ENCODE assay signal across 8 cellular contexts in the genomic region with DNA sequence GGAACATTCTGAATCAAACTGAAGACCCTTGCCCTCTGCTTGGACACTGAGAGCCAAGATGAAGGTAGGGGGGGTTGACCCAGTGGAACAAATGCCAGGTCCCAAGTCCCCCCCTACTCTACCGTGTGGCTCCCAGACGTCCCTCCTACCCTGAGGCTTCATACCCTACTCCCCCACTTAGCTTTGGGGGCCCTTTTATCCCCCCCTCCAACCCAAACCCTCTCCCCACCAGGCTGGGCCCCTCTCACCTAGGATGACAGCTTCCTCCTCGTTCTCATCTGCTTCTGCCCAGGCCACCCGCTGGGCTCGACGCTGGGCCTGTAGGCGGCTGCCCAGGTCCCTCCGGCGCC. TPM values are rescaled to one million over a fixed set of nuclear protein-coding genes. Genes with fewer than 3 reads are reported as not detected.
DNase-seq lines count a peak whose midpoint lies in the region; ATAC-seq and TF ChIP-seq lines count a peak whose summit lies in the region.

No MANE protein-coding gene starts in this region.

- H3K36me3 Mint-ChIP-seq in WTC11, result peaks cover 31% of the 10 kb centered on the region

- no peaks in the 10 kb centered on the region for H3K9me3 ChIP-seq in HAP-1

- ATAC-seq in WTC11, result no peak
- no peak for ATAC-seq in HG03039 (IDR thresholded peaks at IDR 0.05; ENCODE audit: unreplicated experiment)

- CTCF ChIA-PET in WTC11 (lab: Charles Lee), result interaction anchor here (0.5 to 2.0 kb wide), 5 partner anchors 16 to 87 kb away, joined by 3 to 8 read pairs (median 5); partner anchors contain the start of gene SLC4A11

- POLR2A ChIA-PET in WTC11 (lab: Charles Lee), result no interaction called here

- peak overlapping the region; percentile 94 for H3K4me3 Mint-ChIP-seq in WTC11

- H3K36me3 ChIP-seq in HAP-1 (replicated peaks), result peaks cover 30% of the 10 kb centered on the region

- H3K27ac Mint-ChIP-seq in WTC11, result no peak overlapping the region

- peaks cover 5% of the 10 kb centered on the region for H3K4me1 Mint-ChIP-seq in WTC11

- no peaks in the 10 kb centered on the region for H3K27me3 ChIP-seq in HAP-1 (ENCODE audit: low read depth)

- in situ Hi-C loops in HAP-1 (cut with MboI; ENCODE audit: low sequenced_read_pairs), result no loop called here

- H3K9me3 Mint-ChIP-seq in WTC11, result no peaks in the 10 kb centered on the region

- H3K4me1 ChIP-seq in HAP-1, result peaks cover 6% of the 10 kb centered on the region

- H3K4me3 ChIP-seq in HAP-1, result peak overlapping the region; percentile 74
- H3K4me3 ChIP-seq in foreskin fibroblast (ENCODE audit: low read depth in 1 of 2, low read length in 2 of 2), result peak overlapping the region; percentile 56 to 90
- peak overlapping the region; percentile 50 to 92 (median 89) for H3K4me3 ChIP-seq in skin epidermis

- H3K27me3 Mint-ChIP-seq in WTC11 (ENCODE audit: low read depth), result no peaks in the 10 kb centered on the region

- TF ChIP-seq CTCF in WTC11 (IDR thresholded peaks at IDR 0.05) (no peak), foreskin fibroblast (IDR thresholded peaks at IDR 0.05; ENCODE audit: low read depth, low read length) (no peak)

- intact Hi-C loops in posterior cingulate gyrus (cut with DNase I), result no loop called here

- no peak for DNase-seq in HAP-1 (ENCODE audit: low spot score in 2 of 2)
- no peak for DNase-seq in WTC11 (ENCODE audit: low spot score)
- no peak for DNase-seq in foreskin fibroblast
- no peak for DNase-seq in NCI-H748 treated with DMSO at 0.1 percent for 48 hours (lab: John Stamatoyannopoulos, UW)
- DNase-seq in NCI-H510A treated with DMSO at 0.1 percent for 48 hours (lab: John Stamatoyannopoulos, UW), result no peak
- DNase-seq in posterior cingulate gyrus, result no peak

- peak overlapping the region; percentile 44 to 93 (median 85) for H3K27ac ChIP-seq in skin epidermis

TF ChIP-seq in WTC11, 78 proteins besides CTCF, POLR2A, EP300 and RAD21:
- no peak for TF ChIP-seq ZNF671 (CRISPR knock-in tag; IDR thresholded peaks at IDR 0.05)
- no peak for TF ChIP-seq SP1 (CRISPR knock-in tag; conservative IDR thresholded peaks at IDR 0.05)
- TF ChIP-seq, protein P1, sequence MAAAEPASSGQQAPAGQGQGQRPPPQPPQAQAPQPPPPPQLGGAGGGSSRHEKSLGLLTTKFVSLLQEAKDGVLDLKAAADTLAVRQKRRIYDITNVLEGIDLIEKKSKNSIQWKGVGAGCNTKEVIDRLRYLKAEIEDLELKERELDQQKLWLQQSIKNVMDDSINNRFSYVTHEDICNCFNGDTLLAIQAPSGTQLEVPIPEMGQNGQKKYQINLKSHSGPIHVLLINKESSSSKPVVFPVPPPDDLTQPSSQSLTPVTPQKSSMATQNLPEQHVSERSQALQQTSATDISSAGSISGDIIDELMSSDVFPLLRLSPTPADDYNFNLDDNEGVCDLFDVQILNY (CRISPR knock-in tag; IDR thresholded peaks at IDR 0.05), result no peak
- no peak for TF ChIP-seq MYBL2 (CRISPR knock-in tag; IDR thresholded peaks at IDR 0.05)

RNA-seq across cellular contexts. Expression of gene DDRGK1, which starts 1.5 kb away (rescaled TPM):
- 46.4 to 60.6 TPM (median 52.7 TPM) in 3 replicates for total RNA-seq in WTC11 (2021)

RNA-seq across cellular contexts. Expression of gene ITPA, which starts 6.4 kb away (rescaled TPM):
- 83.4 to 104 TPM (median 88.5 TPM) in 3 replicates for total RNA-seq in WTC11 (2021)

RNA-seq across cellular contexts. Expression of gene LZTS3, which starts 29.6 kb away (rescaled TPM):
- total RNA-seq in WTC11 (2021), result 32.6 to 39.4 TPM (median 38.7 TPM) in 3 replicates

RNA-seq across cellular contexts. Expression of gene SLC4A11, which starts 36.0 kb away (rescaled TPM):
- total RNA-seq in WTC11 (2021), result 30.4 to 39.5 TPM (median 34.5 TPM) in 3 replicates

RNA-seq across cellular contexts. Expression of gene FASTKD5, which starts 43.3 kb away (rescaled TPM):
- 19.7 to 22.1 TPM (median 20.2 TPM) in 3 replicates for total RNA-seq in WTC11 (2021)
